ENCODE assay signal across 9 cellular contexts in the genomic region with DNA sequence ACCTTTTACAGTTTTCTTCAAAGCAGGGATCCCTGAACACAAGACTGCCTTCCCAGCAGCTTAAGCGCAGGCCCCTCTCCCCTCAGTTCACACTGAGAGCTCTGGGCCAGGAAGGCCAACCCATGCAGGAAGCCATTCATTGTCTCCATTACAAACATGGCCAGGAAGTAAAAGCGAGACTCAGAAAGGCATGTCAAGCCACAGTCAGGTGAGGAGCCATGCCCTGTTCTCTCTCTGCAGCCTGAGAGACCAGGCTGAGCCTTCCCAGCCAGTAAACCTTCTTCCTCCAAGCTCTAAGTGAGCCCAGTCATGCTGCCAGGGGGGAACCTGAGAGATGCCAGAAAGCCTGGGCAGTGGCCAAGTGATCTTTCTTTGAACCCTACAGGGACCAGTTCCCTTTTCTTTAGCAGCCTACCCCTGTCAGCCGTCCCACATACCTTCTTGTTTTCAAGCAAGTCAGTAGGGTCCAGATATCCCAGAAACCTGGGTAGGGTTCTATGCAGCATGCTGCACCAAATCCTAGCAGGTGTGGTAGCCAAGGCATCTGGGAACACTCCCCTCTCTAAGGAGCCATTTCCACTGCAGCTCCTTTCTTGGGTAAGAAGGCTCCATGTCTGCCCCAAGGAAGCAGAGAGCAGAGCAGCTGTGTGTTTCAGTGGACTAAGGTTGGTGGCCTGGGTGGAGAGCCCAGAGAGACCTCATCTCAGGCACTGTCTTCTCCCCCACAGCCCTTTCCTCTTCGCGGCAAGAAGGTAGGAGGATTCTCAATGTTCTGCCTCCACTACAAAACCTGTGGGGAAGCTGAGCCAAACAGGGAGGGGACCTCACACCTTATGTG. TPM values are rescaled to one million over a fixed set of nuclear protein-coding genes. Genes with fewer than 3 reads are reported as not detected.
DNase-seq lines count a peak whose midpoint lies in the region; ATAC-seq and TF ChIP-seq lines count a peak whose summit lies in the region.
"Had no signal": no experiment of that assay in that cellular context is flagged by ENCODE, and none has a peak within 500 bp of the region (broad histone marks: within the 10 kb centered on the region; RNA-seq: fewer than 3 reads in every experiment).

No MANE protein-coding gene starts in this region.

- H3K27me3 ChIP-seq in H7 (ENCODE audit: control insufficient read depth, insufficient read depth, low read length): peaks cover 5% of the 10 kb centered on the region; the same call in 1 of the 2 replicates

- peak; percentile 91 for DNase-seq in SKM-1 treated with dmso at 0.1 percent for 144 hours (lab: John Stamatoyannopoulos, UW; ENCODE audit: unreplicated experiment)
- DNase-seq in effector CD4-positive, alpha-beta T cell: peak; percentile 22
- DNase-seq in stimulated activated naive CD4-positive, alpha-beta T cell treated with Interleukin-2 at 50 U/mL for 16 hours (lab: John Stamatoyannopoulos, UW): peak; percentile 28
- DNase-seq in ecto neural progenitor cell (ENCODE audit: low spot score): no peak
- DNase-seq in H7: no peak
- no peak for DNase-seq in HEK293T (ENCODE audit: extremely low spot score)

- no peaks in the 10 kb centered on the region for H3K36me3 ChIP-seq in H7 (replicated peaks; ENCODE audit: control insufficient read depth, insufficient read depth, low read length)

- POLR2A ChIA-PET in HEK293T (lab: Yijun Ruan, JAX): no interaction called here

- ATAC-seq in GM18502 (IDR thresholded peaks at IDR 0.05; ENCODE audit: poor library complexity, unreplicated experiment) (peak; percentile 46), HG02623 (IDR thresholded peaks at IDR 0.05; ENCODE audit: unreplicated experiment) (peak; percentile 25)

- CTCF ChIA-PET in HEK293T (lab: Yijun Ruan, JAX): no interaction called here

- H3K4me3 ChIP-seq in H7 (ENCODE audit: insufficient read depth, low read depth, low read length): no peak overlapping the region

TF ChIP-seq in HEK293T, 16 proteins besides CTCF, POLR2A, EP300 and RAD21:
- no peak for TF ChIP-seq L3MBTL2 (conservative IDR thresholded peaks at IDR 0.05)
- no peak for TF ChIP-seq BHLHE40 (IDR thresholded peaks at IDR 0.05; ENCODE audit: borderline replicate concordance)
- no peak for TF ChIP-seq CTBP1 (IDR thresholded peaks at IDR 0.05; ENCODE audit: borderline replicate concordance)
- TF ChIP-seq LEF1 (IDR thresholded peaks at IDR 0.05; ENCODE audit: borderline replicate concordance): no peak
- TF ChIP-seq SUZ12 (IDR thresholded peaks at IDR 0.05): no peak
- no peak for TF ChIP-seq ARNT (IDR thresholded peaks at IDR 0.05)
- TF ChIP-seq FOXA1 (IDR thresholded peaks at IDR 0.05): no peak
- TF ChIP-seq ZNF384 (IDR thresholded peaks at IDR 0.05): no peak
- no peak for TF ChIP-seq NFRKB (IDR thresholded peaks at IDR 0.05)
- TF ChIP-seq TARDBP (IDR thresholded peaks at IDR 0.05): no peak
- TF ChIP-seq, protein P1, sequence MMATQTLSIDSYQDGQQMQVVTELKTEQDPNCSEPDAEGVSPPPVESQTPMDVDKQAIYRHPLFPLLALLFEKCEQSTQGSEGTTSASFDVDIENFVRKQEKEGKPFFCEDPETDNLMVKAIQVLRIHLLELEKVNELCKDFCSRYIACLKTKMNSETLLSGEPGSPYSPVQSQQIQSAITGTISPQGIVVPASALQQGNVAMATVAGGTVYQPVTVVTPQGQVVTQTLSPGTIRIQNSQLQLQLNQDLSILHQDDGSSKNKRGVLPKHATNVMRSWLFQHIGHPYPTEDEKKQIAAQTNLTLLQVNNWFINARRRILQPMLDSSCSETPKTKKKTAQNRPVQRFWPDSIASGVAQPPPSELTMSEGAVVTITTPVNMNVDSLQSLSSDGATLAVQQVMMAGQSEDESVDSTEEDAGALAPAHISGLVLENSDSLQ (IDR thresholded peaks at IDR 0.05): no peak
- TF ChIP-seq HDGF (IDR thresholded peaks at IDR 0.05; ENCODE audit: borderline replicate concordance): no peak
- TF ChIP-seq SP1 (IDR thresholded peaks at IDR 0.05): no peak
- TF ChIP-seq FOXK2 (IDR thresholded peaks at IDR 0.05): no peak
- no peak for TF ChIP-seq FOXM1 (IDR thresholded peaks at IDR 0.05; ENCODE audit: borderline replicate concordance)
- TF ChIP-seq ELF4 (IDR thresholded peaks at IDR 0.05): no peak
TF ChIP-seq in HEK293T: peak in this region for 0.

RNA-seq across cellular contexts. Expression of a gene that starts 1.0 kb away (rescaled TPM):
- total RNA-seq in H7 (2014; rRNA removed; shearing (Covaris generic)): not detected in 2 replicates

RNA-seq across cellular contexts. Expression of a gene that starts 27.5 kb away (rescaled TPM):
- total RNA-seq in H7 (2014; rRNA removed; shearing (Covaris generic)): 5.9 and 6.1 TPM in 2 replicates

RNA-seq across cellular contexts. Expression of a gene that starts 49.1 kb away (rescaled TPM):
- 2.3 and 4.1 TPM in 2 replicates for total RNA-seq in H7 (2014; rRNA removed; shearing (Covaris generic))

RNA-seq across cellular contexts. Expression of a gene that starts 52.2 kb away (rescaled TPM):
- total RNA-seq in H7 (2014; rRNA removed; shearing (Covaris generic)): not detected in 2 replicates
- total RNA-seq: skeletal muscle tissue had no signal

Comparison
In these comparisons a context has a peak if more than half of its experiments do, and no peak if none do; other contexts are left out.
1. DNase-seq: peak in SKM-1 treated with dmso at 0.1 percent for 144 hours (single experiment), effector CD4-positive, alpha-beta T cell (single experiment) and stimulated activated naive CD4-positive, alpha-beta T cell treated with Interleukin-2 at 50 U/mL for 16 hours (single experiment); none in ecto neural progenitor cell (single experiment), H7 (single experiment) and HEK293T (single experiment).